ENCODE assay signal across 18 cellular contexts in the genomic region with DNA sequence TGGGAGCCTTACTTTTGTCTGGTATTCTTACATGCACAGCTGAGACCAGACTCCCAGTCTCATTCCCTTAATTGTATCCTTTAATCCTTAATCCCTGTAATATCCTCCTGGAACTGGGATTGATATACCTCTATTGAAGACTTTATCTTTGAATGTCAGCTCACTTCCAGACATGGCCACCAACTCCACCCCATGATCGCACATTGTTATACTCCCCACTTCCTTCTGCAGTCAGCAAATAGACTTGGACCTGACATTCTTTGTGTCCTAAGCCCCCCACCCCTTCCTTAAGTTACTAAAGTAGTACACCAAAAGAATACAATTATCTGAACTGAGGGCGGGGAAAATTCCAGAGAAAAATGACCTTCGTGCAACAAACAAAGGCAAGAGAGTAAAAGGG. TPM values are rescaled to one million over a fixed set of nuclear protein-coding genes. Genes with fewer than 3 reads are reported as not detected.
DNase-seq lines count a peak whose midpoint lies in the region; ATAC-seq and TF ChIP-seq lines count a peak whose summit lies in the region.
"Had no signal": no experiment of that assay in that cellular context is flagged by ENCODE, and none has a peak within 500 bp of the region (broad histone marks: within the 10 kb centered on the region; RNA-seq: fewer than 3 reads in every experiment).

No MANE protein-coding gene starts in this region.

- H3K4me3 ChIP-seq in HAP-1, result no peak overlapping the region

- in situ Hi-C loops in HAP-1 (cut with MboI; ENCODE audit: low sequenced_read_pairs), result no loop called here

- H3K4me1 ChIP-seq in HAP-1, result peaks cover 15% of the 10 kb centered on the region
- H3K4me1 ChIP-seq: BE2C had no signal

- no peaks in the 10 kb centered on the region for H3K27me3 Mint-ChIP-seq in mesothelial cell of epicardium (ENCODE audit: low read depth)
- H3K27me3 Mint-ChIP-seq: CD4-positive, alpha-beta T cell had no signal

- TF ChIP-seq CTCF in VCaP (conservative IDR thresholded peaks at IDR 0.05), result no peak
- TF ChIP-seq CTCF in mesothelial cell of epicardium (IDR thresholded peaks at IDR 0.05; ENCODE audit: unreplicated experiment), result no peak

- H3K36me3 ChIP-seq in HAP-1 (replicated peaks), result no peaks in the 10 kb centered on the region
- H3K36me3 ChIP-seq: BE2C had no signal

- no peaks in the 10 kb centered on the region; the same call in 1 of the 2 replicates for H3K9me3 ChIP-seq in HAP-1
- H3K9me3 ChIP-seq: BE2C had no signal

- ATAC-seq in HG03521 (IDR thresholded peaks at IDR 0.05; ENCODE audit: unreplicated experiment), result no peak
- ATAC-seq in HG02884 (IDR thresholded peaks at IDR 0.05; ENCODE audit: unreplicated experiment), result no peak

- peaks cover 8% of the 10 kb centered on the region for H3K9me3 Mint-ChIP-seq in mesothelial cell of epicardium
- H3K9me3 Mint-ChIP-seq: CD4-positive, alpha-beta T cell had no signal

- H3K27ac Mint-ChIP-seq in mesothelial cell of epicardium, result peak overlapping the region; percentile 2
- H3K27ac Mint-ChIP-seq: CD4-positive, alpha-beta T cell; H9 had no signal

- no peaks in the 10 kb centered on the region for H3K27me3 ChIP-seq in HAP-1 (ENCODE audit: low read depth)
- H3K27me3 ChIP-seq: BE2C had no signal

- peaks cover 4% of the 10 kb centered on the region for H3K36me3 Mint-ChIP-seq in mesothelial cell of epicardium

- H3K4me1 Mint-ChIP-seq in mesothelial cell of epicardium, result peaks cover 10% of the 10 kb centered on the region
- H3K4me1 Mint-ChIP-seq: H9 had no signal

- DNase-seq in D341Med (ENCODE audit: low spot score), result peak; percentile 61
- DNase-seq in HAP-1 (ENCODE audit: low spot score in 2 of 2), result peak; percentile 44 to 55
- DNase-seq in mesothelial cell of epicardium (ENCODE audit: low spot score in 2 of 2, unreplicated experiment in 2 of 2), result no peak
- no peak for DNase-seq in DMS153 treated with DMSO at 0.1 percent for 48 hours (lab: John Stamatoyannopoulos, UW; ENCODE audit: unreplicated experiment)
- DNase-seq: ACHN; BE2C; C1 segment of cervical spinal cord; CD4-positive, alpha-beta T cell; DMS 273 treated with DMSO at 0.1 percent for 48 hours; DMS79; GDM1; H9; IMR-90; Karpas-422; KBM-7 had no signal

- peak overlapping the region; percentile 69 for H3K27ac ChIP-seq in VCaP

- no peak overlapping the region for H3K4me3 Mint-ChIP-seq in mesothelial cell of epicardium
- H3K4me3 Mint-ChIP-seq: CD4-positive, alpha-beta T cell; H9 had no signal

RNA-seq across cellular contexts. Expression of a gene that starts 8.6 kb away (rescaled TPM):
- total RNA-seq in mesothelial cell of epicardium, result 50.8 to 51.5 TPM (median 51.5 TPM) in 3 replicates

Comparison
In these comparisons a context has a peak if more than half of its experiments do, and no peak if none do; other contexts are left out.
1. DNase-seq: peak in D341Med (single experiment) and HAP-1 (2 of 2); none in mesothelial cell of epicardium (0 of 2) and DMS153 treated with DMSO at 0.1 percent for 48 hours (single experiment).